ENCODE assay signal across 8 cellular contexts in the genomic region with DNA sequence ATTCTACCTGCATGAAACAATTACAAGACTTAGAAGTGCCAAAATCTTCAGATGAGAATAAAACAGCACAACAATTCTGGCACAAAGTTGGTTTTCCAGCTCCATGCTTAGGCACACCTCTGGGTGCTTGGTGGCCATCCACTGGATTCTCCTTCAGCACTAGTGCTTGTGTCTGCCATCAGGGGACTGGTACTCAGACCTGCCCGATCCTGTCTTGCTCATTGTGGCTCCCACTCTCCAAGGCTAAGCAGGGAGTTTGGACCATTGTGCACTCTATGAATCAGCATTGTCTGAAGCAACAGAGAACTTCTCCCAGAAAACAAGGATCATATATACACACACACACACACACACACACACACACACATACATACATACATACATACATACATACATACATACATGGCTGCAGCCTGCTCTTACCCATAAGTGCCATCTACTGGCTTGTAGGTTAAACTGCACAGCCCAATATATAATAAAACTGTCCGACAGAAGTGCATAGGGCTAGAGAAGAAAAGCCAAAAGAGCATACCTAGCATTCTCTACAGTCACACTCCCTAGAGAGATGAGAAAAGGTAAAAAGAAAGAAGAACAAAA.
DNase-seq lines count a peak whose midpoint lies in the region; ATAC-seq and TF ChIP-seq lines count a peak whose summit lies in the region.

No MANE protein-coding gene starts in this region.

- no peaks in the 10 kb centered on the region for H3K27me3 Mint-ChIP-seq in effector memory CD8-positive, alpha-beta T cell

- H3K4me3 ChIP-seq in retinal pigment epithelial cell (ENCODE audit: low read length): no peak overlapping the region

- TF ChIP-seq CTCF in retinal pigment epithelial cell (conservative IDR thresholded peaks at IDR 0.05; ENCODE audit: low read depth, low read length): peak; percentile 70

- DNase-seq in DMS114 treated with DMSO at 0.1 percent for 48 hours (lab: John Stamatoyannopoulos, UW; ENCODE audit: unreplicated experiment) (peak; percentile 39), NCI-H82 treated with DMSO at 0.1 percent for 48 hours (lab: John Stamatoyannopoulos, UW; ENCODE audit: unreplicated experiment) (peak; percentile 9), retinal pigment epithelial cell (ENCODE audit: low read depth) (peak; percentile 18), 8988T (no peak), middle frontal gyrus (ENCODE audit: extremely low spot score, low spot score) (no peak)
- no peak for DNase-seq in effector memory CD8-positive, alpha-beta T cell

- ATAC-seq in GM19328 (IDR thresholded peaks at IDR 0.05; ENCODE audit: unreplicated experiment) (peak; percentile 84), HG03280 (IDR thresholded peaks at IDR 0.05; ENCODE audit: unreplicated experiment) (peak; percentile 95)
- peak; percentile 55 for ATAC-seq in effector memory CD8-positive, alpha-beta T cell (replicated peaks)

- H3K36me3 Mint-ChIP-seq in effector memory CD8-positive, alpha-beta T cell (ENCODE audit: insufficient read depth): no peaks in the 10 kb centered on the region

- no peaks in the 10 kb centered on the region for H3K9me3 Mint-ChIP-seq in effector memory CD8-positive, alpha-beta T cell

- no peaks in the 10 kb centered on the region for H3K4me1 Mint-ChIP-seq in effector memory CD8-positive, alpha-beta T cell (ENCODE audit: low read depth in 2 of 2)

- no peak overlapping the region for H3K27ac Mint-ChIP-seq in effector memory CD8-positive, alpha-beta T cell

- no peak overlapping the region for H3K4me3 Mint-ChIP-seq in effector memory CD8-positive, alpha-beta T cell

Comparison
In these comparisons a context has a peak if more than half of its experiments do, and no peak if none do; other contexts are left out.
1. DNase-seq: peak in DMS114 treated with DMSO at 0.1 percent for 48 hours (single experiment), NCI-H82 treated with DMSO at 0.1 percent for 48 hours (single experiment) and retinal pigment epithelial cell (single experiment); none in effector memory CD8-positive, alpha-beta T cell (0 of 3), 8988T (single experiment) and middle frontal gyrus (single experiment).
2. Peak in every context shown above with its lines, with median percentiles within 50 percentile points of each other: ATAC-seq.